18 cellular contexts compared by ENCODE assay signal in genomic region chr12:76290963-76291859, GRCh38.
"Had no signal": no experiment of that assay in that cellular context is flagged by ENCODE, and none has a peak within 500 bp of the region (broad histone marks: within the 10 kb centered on the region; RNA-seq: fewer than 3 reads in every experiment).

No MANE protein-coding gene starts in this region.

- ATAC-seq: body of pancreas; naive thymus-derived CD8-positive, alpha-beta T cell; stimulated activated naive CD8-positive, alpha-beta T cell treated with anti-CD3 and anti-CD28 coated beads, Interleukin-15, Interleukin-2, amounts not matched to agents 100 U/mL and 50 U/mL, for 24 hours had no signal

- H3K27me3 ChIP-seq: body of pancreas, dorsolateral prefrontal cortex, pancreas, transverse colon, vagina had no signal

- H3K36me3 ChIP-seq: pancreas, transverse colon, vagina had no signal

- H3K36me3 Mint-ChIP-seq: activated naive CD8-positive, alpha-beta T cell treated with anti-CD3 and anti-CD28 coated beads for 36 hours; immature natural killer cell; naive thymus-derived CD8-positive, alpha-beta T cell had no signal

- H3K9me3 Mint-ChIP-seq: immature natural killer cell had no signal

- H3K4me3 ChIP-seq: body of pancreas, dorsolateral prefrontal cortex, pancreas, transverse colon, vagina had no signal

- DNase-seq: activated CD4-positive, alpha-beta T cell treated with anti-CD3 and anti-CD28 coated beads, Interleukin-2, amount 50 U/mL, for 4 hours; activated naive CD8-positive, alpha-beta T cell treated with anti-CD3 and anti-CD28 coated beads for 36 hours; amniotic stem cell; body of pancreas; caudate nucleus; dorsolateral prefrontal cortex; immature natural killer cell; kidney glomerular epithelial cell; mesenchymal stem cell; naive thymus-derived CD8-positive, alpha-beta T cell; pancreas; stimulated activated CD4-positive, alpha-beta T cell treated with anti-CD3 and anti-CD28 coated beads, Interleukin-12 subunit alpha, Interleukin-12 subunit beta, amount 100 ng/mL, for 4 hours; stimulated activated CD4-positive, alpha-beta T cell treated with anti-CD3 and anti-CD28 coated beads, Interleukin-2, amount 100 ng/mL, for 24 hours; stimulated activated naive CD8-positive, alpha-beta T cell treated with anti-CD3 and anti-CD28 coated beads, Interleukin-15, Interleukin-2, amounts not matched to agents 100 U/mL and 50 U/mL, for 24 hours; SW 1271; T-helper 2 cell; transverse colon had no signal

- FAIRE-seq: pancreas had no signal

- H3K9me3 ChIP-seq: body of pancreas, pancreas, transverse colon, vagina had no signal

- H3K4me1 ChIP-seq: body of pancreas, pancreas, transverse colon, vagina had no signal

- H3K27ac ChIP-seq: body of pancreas, dorsolateral prefrontal cortex, pancreas, transverse colon, vagina had no signal

- H3K27ac Mint-ChIP-seq: activated naive CD8-positive, alpha-beta T cell treated with anti-CD3 and anti-CD28 coated beads for 36 hours; immature natural killer cell had no signal

- H3K4me3 Mint-ChIP-seq: activated naive CD8-positive, alpha-beta T cell treated with anti-CD3 and anti-CD28 coated beads for 36 hours; immature natural killer cell; naive thymus-derived CD8-positive, alpha-beta T cell had no signal

- H3K4me1 Mint-ChIP-seq: activated naive CD8-positive, alpha-beta T cell treated with anti-CD3 and anti-CD28 coated beads for 36 hours; immature natural killer cell; naive thymus-derived CD8-positive, alpha-beta T cell had no signal
